15 cellular contexts compared by ENCODE assay signal in genomic region chr11:79273781-79274180, GRCh38.
"Had no signal": no experiment of that assay in that cellular context is flagged by ENCODE, and none has a peak within 500 bp of the region (broad histone marks: within the 10 kb centered on the region; RNA-seq: fewer than 3 reads in every experiment).

No MANE protein-coding gene starts in this region.

- H3K9me3 Mint-ChIP-seq: activated CD4-positive, alpha-beta memory T cell treated with anti-CD3 and anti-CD28 coated beads, Interleukin-2, amount 10 ng/mL, durations not matched to agents 7 days and 5 days; activated T-cell treated with anti-CD3 and anti-CD28 coated beads, Interleukin-2, amount 50 U/mL, for 4 hours; central memory CD8-positive, alpha-beta T cell; stimulated activated effector memory CD8-positive, alpha-beta T cell treated with anti-CD3 and anti-CD28 coated beads, Interleukin-12 subunit alpha, Interleukin-12 subunit beta, amount 100 ng/mL, for 72 hours had no signal

- H3K4me1 Mint-ChIP-seq: activated CD4-positive, alpha-beta memory T cell treated with anti-CD3 and anti-CD28 coated beads, Interleukin-2, amount 10 ng/mL, durations not matched to agents 7 days and 5 days; activated CD4-positive, alpha-beta T cell treated with anti-CD3 and anti-CD28 coated beads for 36 hours; central memory CD8-positive, alpha-beta T cell; stimulated activated effector memory CD8-positive, alpha-beta T cell treated with anti-CD3 and anti-CD28 coated beads, Interleukin-12 subunit alpha, Interleukin-12 subunit beta, amount 100 ng/mL, for 72 hours had no signal

- H3K27ac ChIP-seq: brain microvascular endothelial cell, foreskin keratinocyte, lower lobe of right lung had no signal

- H3K9me3 ChIP-seq: lower lobe of right lung had no signal

- H3K4me3 Mint-ChIP-seq: activated CD4-positive, alpha-beta memory T cell treated with anti-CD3 and anti-CD28 coated beads, Interleukin-2, amount 10 ng/mL, durations not matched to agents 7 days and 5 days; activated CD4-positive, alpha-beta T cell treated with anti-CD3 and anti-CD28 coated beads for 36 hours; activated T-cell treated with anti-CD3 and anti-CD28 coated beads, Interleukin-2, amount 50 U/mL, for 4 hours; central memory CD8-positive, alpha-beta T cell; stimulated activated effector memory CD8-positive, alpha-beta T cell treated with anti-CD3 and anti-CD28 coated beads, Interleukin-12 subunit alpha, Interleukin-12 subunit beta, amount 100 ng/mL, for 72 hours had no signal

- H3K4me1 ChIP-seq: foreskin keratinocyte, lower lobe of right lung had no signal

- H3K27me3 ChIP-seq: brain microvascular endothelial cell, foreskin keratinocyte had no signal

- H3K27ac Mint-ChIP-seq: activated CD4-positive, alpha-beta memory T cell treated with anti-CD3 and anti-CD28 coated beads, Interleukin-2, amount 10 ng/mL, durations not matched to agents 7 days and 5 days; activated CD4-positive, alpha-beta T cell treated with anti-CD3 and anti-CD28 coated beads for 36 hours; stimulated activated effector memory CD8-positive, alpha-beta T cell treated with anti-CD3 and anti-CD28 coated beads, Interleukin-12 subunit alpha, Interleukin-12 subunit beta, amount 100 ng/mL, for 72 hours had no signal

- H3K4me3 ChIP-seq: lower lobe of right lung had no signal

- H3K27me3 Mint-ChIP-seq: activated CD4-positive, alpha-beta memory T cell treated with anti-CD3 and anti-CD28 coated beads, Interleukin-2, amount 10 ng/mL, durations not matched to agents 7 days and 5 days; central memory CD8-positive, alpha-beta T cell had no signal

- H3K36me3 Mint-ChIP-seq: stimulated activated effector memory CD8-positive, alpha-beta T cell treated with anti-CD3 and anti-CD28 coated beads, Interleukin-12 subunit alpha, Interleukin-12 subunit beta, amount 100 ng/mL, for 72 hours had no signal

- DNase-seq: activated CD4-positive, alpha-beta memory T cell treated with anti-CD3 and anti-CD28 coated beads, Interleukin-2, amount 10 ng/mL, durations not matched to agents 7 days and 5 days; activated CD4-positive, alpha-beta T cell treated with anti-CD3 and anti-CD28 coated beads for 36 hours; activated effector memory CD4-positive, alpha-beta T cell treated with Interleukin-2 at 50 U/mL for 16 hours; activated naive CD4-positive, alpha-beta T cell treated with anti-CD3 and anti-CD28 coated beads, Interleukin-2, amount 50 U/mL, for 16 hours; activated T-cell treated with anti-CD3 and anti-CD28 coated beads, Interleukin-2, amount 50 U/mL, for 4 hours; amniotic stem cell; brain microvascular endothelial cell; effector CD8-positive, alpha-beta T cell; foreskin keratinocyte; head of caudate nucleus; lower lobe of right lung; posterior cingulate gyrus; T-helper 9 cell had no signal

- ATAC-seq: activated CD4-positive, alpha-beta T cell treated with anti-CD3 and anti-CD28 coated beads for 36 hours; activated T-cell treated with anti-CD3 and anti-CD28 coated beads, Interleukin-2, amount 50 U/mL, for 4 hours; foreskin keratinocyte; lower lobe of right lung; stimulated activated effector memory CD8-positive, alpha-beta T cell treated with anti-CD3 and anti-CD28 coated beads, Interleukin-12 subunit alpha, Interleukin-12 subunit beta, amount 100 ng/mL, for 72 hours had no signal

- H3K36me3 ChIP-seq: brain microvascular endothelial cell, lower lobe of right lung had no signal
